8 cellular contexts compared by ENCODE assay signal in the genomic region with DNA sequence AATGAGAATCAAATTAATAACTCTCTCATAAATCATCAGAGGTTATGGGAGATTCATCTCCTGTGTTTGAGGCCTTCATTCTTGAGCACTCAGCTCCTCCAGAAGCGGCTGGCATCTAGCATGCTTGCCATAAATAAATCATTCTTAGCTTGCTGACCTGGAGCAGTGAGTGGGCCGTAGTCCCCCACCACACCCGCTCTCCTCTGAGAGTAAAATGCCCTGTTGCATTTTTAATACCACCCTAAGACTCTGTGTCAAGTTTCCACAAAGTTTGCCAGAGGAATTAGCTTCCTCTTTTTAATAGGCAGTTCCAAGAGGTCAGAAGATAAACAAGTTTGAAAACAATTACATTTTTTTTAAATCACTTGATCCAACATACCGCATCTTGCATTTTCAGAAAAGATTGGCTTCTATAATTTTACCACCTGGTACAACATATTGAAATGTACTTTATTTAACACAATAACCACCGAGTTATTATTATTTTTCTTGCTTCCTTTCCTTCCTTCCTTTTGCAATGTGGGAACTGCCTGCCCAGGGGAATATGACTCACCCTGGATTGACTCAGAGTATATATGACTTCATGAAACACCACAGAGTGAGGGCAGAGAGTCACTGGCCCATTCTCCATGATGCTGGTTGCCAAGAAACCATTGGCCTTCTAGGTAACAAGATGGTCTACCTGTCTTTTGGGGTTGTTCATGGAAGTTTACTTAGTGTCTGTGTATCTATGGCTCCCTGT. TPM values are rescaled to one million over a fixed set of nuclear protein-coding genes. Genes with fewer than 3 reads are reported as not detected.
DNase-seq lines count a peak whose midpoint lies in the region; ATAC-seq and TF ChIP-seq lines count a peak whose summit lies in the region.

No MANE protein-coding gene starts in this region.

- H3K36me3 ChIP-seq in PC-9 (ENCODE audit: low read depth), result no peaks in the 10 kb centered on the region

- H3K4me1 Mint-ChIP-seq in T-helper 17 cell, result peaks cover 4% of the 10 kb centered on the region

- BruUV-seq in PC-9 (replicated peaks; lab: Mats Ljungman, UMichigan), result no TSS peak

- H3K9me2 ChIP-seq in PC-9 (ENCODE audit: insufficient read depth), result no peaks in the 10 kb centered on the region

- H3F3A ChIP-seq in PC-9 (ENCODE audit: insufficient read depth, low read depth), result no peaks in the 10 kb centered on the region

- H3K27me3 Mint-ChIP-seq in T-helper 17 cell, result peaks cover 19% of the 10 kb centered on the region

- no peak overlapping the region for H3K4me3 Mint-ChIP-seq in T-helper 17 cell

- no peak overlapping the region for H3K27ac ChIP-seq in PC-9

- ATAC-seq in T-helper 17 cell (no peak), HG03457 (IDR thresholded peaks at IDR 0.05; ENCODE audit: unreplicated experiment) (no peak)

- H2AFZ ChIP-seq in PC-9, result no peak overlapping the region

- DNase-seq in GM03348 (ENCODE audit: low spot score) (peak; percentile 64), PC-9 (peak; percentile 31 to 58), fibroblast of pulmonary artery (ENCODE audit: low read depth) (peak; percentile 80), retinal pigment epithelial cell (ENCODE audit: low read depth) (peak; percentile 40), T-helper 17 cell (no peak), GM19240 (ENCODE audit: insufficient read length, low spot score) (no peak), NCI-H2081 (lab: John Stamatoyannopoulos, UW) (no peak)

- H3K27ac Mint-ChIP-seq in T-helper 17 cell, result no peak overlapping the region

- H4K20me1 ChIP-seq in PC-9 (ENCODE audit: insufficient read depth), result no peaks in the 10 kb centered on the region

- intact Hi-C loops in PC-9 (cut with micrococcal nuclease; ENCODE audit: unreplicated experiment), result loop anchor here (1.0 kb wide), 1 partner anchor 365 kb away; no protein-coding TSS in a partner anchor

- H3K4me1 ChIP-seq in PC-9 (replicated peaks; ENCODE audit: insufficient read depth), result peaks cover 5% of the 10 kb centered on the region; the same call in 1 of the 2 replicates

- H3K79me2 ChIP-seq in PC-9 (ENCODE audit: low read depth), result no peaks in the 10 kb centered on the region

- no peak overlapping the region for H3K4me2 ChIP-seq in PC-9

- no peak for TF ChIP-seq CTCF in PC-9 (conservative IDR thresholded peaks at IDR 0.05)
- TF ChIP-seq CTCF in fibroblast of pulmonary artery (IDR thresholded peaks at IDR 0.05; ENCODE audit: low read length, missing control alignments), result no peak
- TF ChIP-seq CTCF in retinal pigment epithelial cell (conservative IDR thresholded peaks at IDR 0.05; ENCODE audit: low read depth, low read length), result no peak

- H3K36me3 Mint-ChIP-seq in T-helper 17 cell (ENCODE audit: low read depth), result no peaks in the 10 kb centered on the region

- no peaks in the 10 kb centered on the region for H3K27me3 ChIP-seq in PC-9 (ENCODE audit: insufficient read depth, low read depth)

- CTCF ChIA-PET in PC-9 (lab: Charles Lee), result no interaction called here

- POLR2A ChIA-PET in PC-9 (lab: Charles Lee; ENCODE audit: unreplicated experiment), result no interaction called here

- H3K9me3 ChIP-seq in PC-9 (ENCODE audit: insufficient read depth, low read depth) (no peaks in the 10 kb centered on the region), T-helper 17 cell (ENCODE audit: control insufficient read depth, low read length, poor library complexity, severe bottlenecking) (no peaks in the 10 kb centered on the region)

- H3K4me3 ChIP-seq in PC-9, result no peak overlapping the region
- H3K4me3 ChIP-seq in fibroblast of pulmonary artery (replicated peaks; ENCODE audit: low read depth, low read length), result no peak overlapping the region
- H3K4me3 ChIP-seq in retinal pigment epithelial cell (ENCODE audit: low read length), result no peak overlapping the region

RNA-seq across cellular contexts. Expression of gene CLIC5, which starts 29.4 kb away (rescaled TPM):
- 2.0 and 2.1 TPM in 2 replicates for total RNA-seq in PC-9 (2021)
- total RNA-seq in T-helper 17 cell, result 10 to 100 TPM in 1 of 2 donors, 1 to 10 TPM in 1; 7.2 to 10.1 TPM

Comparison
In these comparisons a context has a peak if more than half of its experiments do, and no peak if none do; other contexts are left out.
1. DNase-seq: peak in GM03348 (single experiment), PC-9 (2 of 2), fibroblast of pulmonary artery (single experiment) and retinal pigment epithelial cell (single experiment); none in T-helper 17 cell (0 of 3), GM19240 (single experiment) and NCI-H2081 (0 of 2).